28 cellular contexts compared by ENCODE assay signal in the genomic region with DNA sequence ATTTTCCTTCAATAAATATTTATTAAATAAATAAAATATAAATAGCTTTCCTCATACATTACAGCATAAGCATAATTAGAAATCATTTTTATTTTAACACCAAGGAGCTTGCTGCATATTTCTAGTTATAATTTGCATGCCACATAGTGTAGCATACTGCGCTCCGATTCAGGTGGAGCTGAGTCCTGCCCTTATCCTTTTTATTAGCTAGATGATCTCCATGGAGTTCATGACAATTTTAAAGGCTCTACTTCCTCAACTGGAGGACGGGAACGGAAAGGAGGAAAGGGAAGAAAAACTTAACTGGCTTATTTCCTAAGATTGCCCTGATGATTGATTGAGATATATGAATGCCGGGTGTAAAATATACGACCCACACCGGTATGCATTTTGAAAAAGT.
"Had no signal": no experiment of that assay in that cellular context is flagged by ENCODE, and none has a peak within 500 bp of the region (broad histone marks: within the 10 kb centered on the region; RNA-seq: fewer than 3 reads in every experiment).

No MANE protein-coding gene starts in this region.

- H3K9ac ChIP-seq: neural progenitor cell, parathyroid adenoma had no signal

- H3K4me3 ChIP-seq: gastrocnemius medialis, left lung, lung, neural progenitor cell, smooth muscle cell, suprapubic skin, transverse colon, upper lobe of right lung had no signal

- FAIRE-seq: colon, keratinocyte had no signal

- H3K4me2 ChIP-seq: neural progenitor cell, smooth muscle cell had no signal

- H3K4me1 ChIP-seq: left lung, parathyroid adenoma, suprapubic skin, upper lobe of right lung had no signal

- DNase-seq: central memory CD4-positive, alpha-beta T cell; effector CD8-positive, alpha-beta T cell; endodermal cell; foreskin fibroblast; gastrocnemius medialis; hypothalamus; immature natural killer cell; left lung; naive B cell; stimulated activated CD4-positive, alpha-beta T cell treated with anti-CD3 and anti-CD28 coated beads, Interleukin-12 subunit alpha, Interleukin-12 subunit beta, amount 100 ng/mL, for 4 hours; stimulated activated CD4-positive, alpha-beta T cell treated with anti-CD3 and anti-CD28 coated beads, Interleukin-1b, Interleukin-23, amount 100 ng/mL, for 48 hours; stimulated activated CD4-positive, alpha-beta T cell treated with anti-CD3 and anti-CD28 coated beads, Interleukin-4, amount 100 ng/mL, for 1 hour; stimulated activated CD8-positive, alpha-beta memory T cell treated with anti-CD3 and anti-CD28 coated beads, Interleukin-4, amount 100 ng/mL, for 48 hours; stimulated activated naive CD4-positive, alpha-beta T cell; stimulated activated naive CD8-positive, alpha-beta T cell treated with anti-CD3 and anti-CD28 coated beads, Interleukin-15, amount 100 ng/mL, for 72 hours; transverse colon; upper lobe of right lung had no signal

- H3K9me3 ChIP-seq: gastrocnemius medialis, left lung, suprapubic skin, transverse colon, upper lobe of right lung had no signal

- ATAC-seq: esophagus mucosa; gastrocnemius medialis; left lung; natural killer cell treated with Interleukin-12 subunit alpha and Interleukin-12 subunit beta and Interleukin-15 and Interleukin-18, amount 100 ng/mL, for 72 hours; sciatic nerve; stimulated activated naive CD8-positive, alpha-beta T cell treated with anti-CD3 and anti-CD28 coated beads, Interleukin-15, amount 100 ng/mL, for 72 hours; upper lobe of right lung had no signal

- H3K36me3 ChIP-seq: gastrocnemius medialis, left lung, neural progenitor cell, suprapubic skin, transverse colon, upper lobe of right lung had no signal

- H3K27ac ChIP-seq: epithelial cell of prostate, gastrocnemius medialis, left lung, neural progenitor cell, parathyroid adenoma, suprapubic skin, upper lobe of right lung had no signal

- H3K27me3 ChIP-seq: gastrocnemius medialis, left lung, neural progenitor cell, suprapubic skin, transverse colon, upper lobe of right lung had no signal
